Comparison of ENCODE assay signal across 1 cellular context in genomic region chr1:206929509-206929908, GRCh38.
TF ChIP-seq lines count a peak whose summit lies in the region.

No MANE protein-coding gene starts in this region.

TF ChIP-seq in GM12878, 131 proteins besides CTCF, POLR2A, EP300 and RAD21:
- TF ChIP-seq MLLT1 (IDR thresholded peaks at IDR 0.05) (0 out of 2 replicates have a peak, but pooled peaks have one; percentile 16), SP1 (IDR thresholded peaks at IDR 0.05; ENCODE audit: low read depth, low read length) (no peak), SREBF2 (IDR thresholded peaks at IDR 0.05; ENCODE audit: low read length) (no peak), NR2F1 (conservative IDR thresholded peaks at IDR 0.05) (peak; percentile 59; the same call in 1 of the 2 replicates), NR2C1 (IDR thresholded peaks at IDR 0.05) (peak; percentile 25; the same call in 1 of the 2 replicates), TAF1 (IDR thresholded peaks at IDR 0.05; ENCODE audit: borderline replicate concordance, low read depth, low read length) (0 out of 2 replicates have a peak, but pooled peaks have one; percentile 25)
